ENCODE assay signal across 22 cellular contexts in the genomic region with DNA sequence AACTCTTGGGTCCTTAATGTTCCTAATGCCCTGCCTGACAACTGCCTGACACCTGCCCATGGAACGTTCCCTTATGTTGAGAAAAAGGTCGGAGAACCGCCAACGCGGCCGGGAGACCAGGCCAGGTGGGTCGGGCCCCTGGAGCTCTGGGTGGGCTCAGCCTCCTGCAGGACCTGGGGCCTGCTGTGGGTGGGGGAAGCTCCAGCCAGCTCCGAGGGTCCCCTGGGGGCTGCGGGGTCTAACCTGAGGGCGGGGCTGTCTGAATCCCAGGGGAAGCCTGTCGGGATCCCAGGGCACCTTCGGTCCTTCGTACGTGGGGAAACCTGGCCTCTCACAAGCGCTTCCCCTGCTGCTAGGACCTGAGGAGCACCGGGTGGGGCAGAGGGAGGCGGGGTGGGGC.
"Had no signal": no experiment of that assay in that cellular context is flagged by ENCODE, and none has a peak within 500 bp of the region (broad histone marks: within the 10 kb centered on the region; RNA-seq: fewer than 3 reads in every experiment).

No MANE protein-coding gene starts in this region.

- H3K27me3 ChIP-seq: brain microvascular endothelial cell had no signal

- ATAC-seq: activated CD8-positive, alpha-beta memory T cell treated with anti-CD3 and anti-CD28 coated beads, Interleukin-2, amount 10 ng/mL, durations not matched to agents 7 days and 5 days; activated T-cell treated with anti-CD3 and anti-CD28 coated beads, Interleukin-2, amount 50 U/mL, for 4 hours; activated T-helper 17 cell treated with anti-CD3 and anti-CD28 coated beads, Interleukin-2, amount 50 U/mL, for 72 hours; PC-3; T-cell had no signal

- DNase-seq: activated B cell treated with CpG ODN at 0.5 μM for 24 hours; activated CD4-positive, alpha-beta T cell treated with anti-CD3 and anti-CD28 coated beads for 1 hour; activated CD4-positive, alpha-beta T cell treated with anti-CD3 and anti-CD28 coated beads, Interleukin-2, amount 10 ng/mL, durations not matched to agents 24 days and 14 days; activated CD4-positive, alpha-beta T cell treated with anti-CD3 and anti-CD28 coated beads, Interleukin-2, amount 50 U/mL, for 48 hours; activated CD8-positive, alpha-beta memory T cell treated with anti-CD3 and anti-CD28 coated beads, Interleukin-2, amount 10 ng/mL, durations not matched to agents 7 days and 5 days; activated gamma-delta T cell; activated naive CD4-positive, alpha-beta T cell treated with anti-CD3 and anti-CD28 coated beads for 36 hours; activated T-cell treated with anti-CD3 and anti-CD28 coated beads, Interleukin-2, amount 50 U/mL, for 4 hours; brain microvascular endothelial cell; Kasumi-1; NCI-H146; NCI-H187 treated with DMSO at 0.1 percent for 48 hours; NCI-H2081 treated with DMSO at 0.1 percent for 48 hours; NCI-H446; NCI-H524; PC-3; T-cell; T-helper 2 cell; T1000 had no signal

- H3K27ac ChIP-seq: brain microvascular endothelial cell, SK-N-MC had no signal

- H3K4me3 ChIP-seq: K562, SK-N-MC had no signal

- H3K36me3 ChIP-seq: brain microvascular endothelial cell had no signal
